Comparison of ENCODE assay signal across 1 cellular context in genomic region chr2:127701193-127701650, GRCh38.
A peak's percentile ranks its signal among the peaks of the same experiment; 100 is the strongest.
TF ChIP-seq lines count a peak whose summit lies in the region.

Gene SFT2D3 (plus strand): TSS chr2:127701497. CDS start chr2:127701529, 32 bp downstream.

TF ChIP-seq in WTC11, 78 proteins besides CTCF, POLR2A, EP300 and RAD21 (continued from another document):
- TF ChIP-seq E2F1 (CRISPR knock-in tag; IDR thresholded peaks at IDR 0.05) (no peak), ELF4 (CRISPR knock-in tag; IDR thresholded peaks at IDR 0.05; ENCODE audit: low read depth) (no peak), PRRX2 (CRISPR knock-in tag; IDR thresholded peaks at IDR 0.05) (no peak), SMAD3 (CRISPR knock-in tag; IDR thresholded peaks at IDR 0.05; ENCODE audit: borderline replicate concordance) (no peak), JUN (CRISPR knock-in tag; IDR thresholded peaks at IDR 0.05) (no peak), IRF2 (CRISPR knock-in tag; IDR thresholded peaks at IDR 0.05; ENCODE audit: borderline replicate concordance, low read depth) (no peak), TP53 (CRISPR knock-in tag; IDR thresholded peaks at IDR 0.05) (no peak), OVOL2 (CRISPR knock-in tag; IDR thresholded peaks at IDR 0.05; ENCODE audit: borderline replicate concordance) (no peak), ZBTB21 (CRISPR knock-in tag; IDR thresholded peaks at IDR 0.05; ENCODE audit: borderline replicate concordance) (no peak), ZNF423 (CRISPR knock-in tag; IDR thresholded peaks at IDR 0.05) (no peak), ZNF416 (CRISPR knock-in tag; IDR thresholded peaks at IDR 0.05) (no peak), ATF6 (CRISPR knock-in tag; IDR thresholded peaks at IDR 0.05) (no peak), ZNF219 (CRISPR knock-in tag; IDR thresholded peaks at IDR 0.05; ENCODE audit: borderline replicate concordance) (no peak; the same call in 1 of the 2 replicates), NR1H2 (CRISPR knock-in tag; IDR thresholded peaks at IDR 0.05) (no peak), NR3C1 (CRISPR knock-in tag; conservative IDR thresholded peaks at IDR 0.05; ENCODE audit: low read depth) (no peak), TEAD1 (CRISPR knock-in tag; IDR thresholded peaks at IDR 0.05) (peak; percentile 77; the same call in 1 of the 2 replicates), ATF1 (CRISPR knock-in tag; IDR thresholded peaks at IDR 0.05) (0 out of 2 replicates have a peak, but pooled peaks have one; percentile 15), TEAD4 (CRISPR knock-in tag; IDR thresholded peaks at IDR 0.05) (no peak), AFF4 (CRISPR knock-in tag; IDR thresholded peaks at IDR 0.05; ENCODE audit: borderline replicate concordance) (no peak), ESRRA (CRISPR knock-in tag; IDR thresholded peaks at IDR 0.05; ENCODE audit: borderline replicate concordance) (no peak)
- TF ChIP-seq, protein P1, sequence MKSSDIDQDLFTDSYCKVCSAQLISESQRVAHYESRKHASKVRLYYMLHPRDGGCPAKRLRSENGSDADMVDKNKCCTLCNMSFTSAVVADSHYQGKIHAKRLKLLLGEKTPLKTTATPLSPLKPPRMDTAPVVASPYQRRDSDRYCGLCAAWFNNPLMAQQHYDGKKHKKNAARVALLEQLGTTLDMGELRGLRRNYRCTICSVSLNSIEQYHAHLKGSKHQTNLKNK (CRISPR knock-in tag; IDR thresholded peaks at IDR 0.05), result no peak
- TF ChIP-seq, protein P2, sequence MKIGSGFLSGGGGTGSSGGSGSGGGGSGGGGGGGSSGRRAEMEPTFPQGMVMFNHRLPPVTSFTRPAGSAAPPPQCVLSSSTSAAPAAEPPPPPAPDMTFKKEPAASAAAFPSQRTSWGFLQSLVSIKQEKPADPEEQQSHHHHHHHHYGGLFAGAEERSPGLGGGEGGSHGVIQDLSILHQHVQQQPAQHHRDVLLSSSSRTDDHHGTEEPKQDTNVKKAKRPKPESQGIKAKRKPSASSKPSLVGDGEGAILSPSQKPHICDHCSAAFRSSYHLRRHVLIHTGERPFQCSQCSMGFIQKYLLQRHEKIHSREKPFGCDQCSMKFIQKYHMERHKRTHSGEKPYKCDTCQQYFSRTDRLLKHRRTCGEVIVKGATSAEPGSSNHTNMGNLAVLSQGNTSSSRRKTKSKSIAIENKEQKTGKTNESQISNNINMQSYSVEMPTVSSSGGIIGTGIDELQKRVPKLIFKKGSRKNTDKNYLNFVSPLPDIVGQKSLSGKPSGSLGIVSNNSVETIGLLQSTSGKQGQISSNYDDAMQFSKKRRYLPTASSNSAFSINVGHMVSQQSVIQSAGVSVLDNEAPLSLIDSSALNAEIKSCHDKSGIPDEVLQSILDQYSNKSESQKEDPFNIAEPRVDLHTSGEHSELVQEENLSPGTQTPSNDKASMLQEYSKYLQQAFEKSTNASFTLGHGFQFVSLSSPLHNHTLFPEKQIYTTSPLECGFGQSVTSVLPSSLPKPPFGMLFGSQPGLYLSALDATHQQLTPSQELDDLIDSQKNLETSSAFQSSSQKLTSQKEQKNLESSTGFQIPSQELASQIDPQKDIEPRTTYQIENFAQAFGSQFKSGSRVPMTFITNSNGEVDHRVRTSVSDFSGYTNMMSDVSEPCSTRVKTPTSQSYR (CRISPR knock-in tag; IDR thresholded peaks at IDR 0.05), result no peak
- TF ChIP-seq, protein P3, sequence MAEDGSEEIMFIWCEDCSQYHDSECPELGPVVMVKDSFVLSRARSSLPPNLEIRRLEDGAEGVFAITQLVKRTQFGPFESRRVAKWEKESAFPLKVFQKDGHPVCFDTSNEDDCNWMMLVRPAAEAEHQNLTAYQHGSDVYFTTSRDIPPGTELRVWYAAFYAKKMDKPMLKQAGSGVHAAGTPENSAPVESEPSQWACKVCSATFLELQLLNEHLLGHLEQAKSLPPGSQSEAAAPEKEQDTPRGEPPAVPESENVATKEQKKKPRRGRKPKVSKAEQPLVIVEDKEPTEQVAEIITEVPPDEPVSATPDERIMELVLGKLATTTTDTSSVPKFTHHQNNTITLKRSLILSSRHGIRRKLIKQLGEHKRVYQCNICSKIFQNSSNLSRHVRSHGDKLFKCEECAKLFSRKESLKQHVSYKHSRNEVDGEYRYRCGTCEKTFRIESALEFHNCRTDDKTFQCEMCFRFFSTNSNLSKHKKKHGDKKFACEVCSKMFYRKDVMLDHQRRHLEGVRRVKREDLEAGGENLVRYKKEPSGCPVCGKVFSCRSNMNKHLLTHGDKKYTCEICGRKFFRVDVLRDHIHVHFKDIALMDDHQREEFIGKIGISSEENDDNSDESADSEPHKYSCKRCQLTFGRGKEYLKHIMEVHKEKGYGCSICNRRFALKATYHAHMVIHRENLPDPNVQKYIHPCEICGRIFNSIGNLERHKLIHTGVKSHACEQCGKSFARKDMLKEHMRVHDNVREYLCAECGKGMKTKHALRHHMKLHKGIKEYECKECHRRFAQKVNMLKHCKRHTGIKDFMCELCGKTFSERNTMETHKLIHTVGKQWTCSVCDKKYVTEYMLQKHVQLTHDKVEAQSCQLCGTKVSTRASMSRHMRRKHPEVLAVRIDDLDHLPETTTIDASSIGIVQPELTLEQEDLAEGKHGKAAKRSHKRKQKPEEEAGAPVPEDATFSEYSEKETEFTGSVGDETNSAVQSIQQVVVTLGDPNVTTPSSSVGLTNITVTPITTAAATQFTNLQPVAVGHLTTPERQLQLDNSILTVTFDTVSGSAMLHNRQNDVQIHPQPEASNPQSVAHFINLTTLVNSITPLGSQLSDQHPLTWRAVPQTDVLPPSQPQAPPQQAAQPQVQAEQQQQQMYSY (CRISPR knock-in tag; IDR thresholded peaks at IDR 0.05), result no peak
- TF ChIP-seq, protein P4, sequence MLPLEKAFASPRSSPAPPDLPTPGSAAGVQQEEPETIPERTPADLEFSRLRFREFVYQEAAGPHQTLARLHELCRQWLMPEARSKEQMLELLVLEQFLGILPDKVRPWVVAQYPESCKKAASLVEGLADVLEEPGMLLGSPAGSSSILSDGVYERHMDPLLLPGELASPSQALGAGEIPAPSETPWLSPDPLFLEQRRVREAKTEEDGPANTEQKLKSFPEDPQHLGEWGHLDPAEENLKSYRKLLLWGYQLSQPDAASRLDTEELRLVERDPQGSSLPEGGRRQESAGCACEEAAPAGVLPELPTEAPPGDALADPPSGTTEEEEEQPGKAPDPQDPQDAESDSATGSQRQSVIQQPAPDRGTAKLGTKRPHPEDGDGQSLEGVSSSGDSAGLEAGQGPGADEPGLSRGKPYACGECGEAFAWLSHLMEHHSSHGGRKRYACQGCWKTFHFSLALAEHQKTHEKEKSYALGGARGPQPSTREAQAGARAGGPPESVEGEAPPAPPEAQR (CRISPR knock-in tag; IDR thresholded peaks at IDR 0.05), result no peak
- TF ChIP-seq, protein P5, sequence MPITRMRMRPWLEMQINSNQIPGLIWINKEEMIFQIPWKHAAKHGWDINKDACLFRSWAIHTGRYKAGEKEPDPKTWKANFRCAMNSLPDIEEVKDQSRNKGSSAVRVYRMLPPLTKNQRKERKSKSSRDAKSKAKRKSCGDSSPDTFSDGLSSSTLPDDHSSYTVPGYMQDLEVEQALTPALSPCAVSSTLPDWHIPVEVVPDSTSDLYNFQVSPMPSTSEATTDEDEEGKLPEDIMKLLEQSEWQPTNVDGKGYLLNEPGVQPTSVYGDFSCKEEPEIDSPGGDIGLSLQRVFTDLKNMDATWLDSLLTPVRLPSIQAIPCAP (CRISPR knock-in tag; IDR thresholded peaks at IDR 0.05), result no peak
